8 cellular contexts compared by ENCODE assay signal in genomic region chr2:44168684-44169154, GRCh38. TPM values are rescaled to one million over a fixed set of nuclear protein-coding genes. Genes with fewer than 3 reads are reported as not detected.
DNase-seq lines count a peak whose midpoint lies in the region; ATAC-seq lines count a peak whose summit lies in the region.

Gene PPM1B, plus strand, starts transcription at chr2:44168875. Its CDS starts 32,325 bp downstream, at chr2:44201200.

- intact Hi-C loops in activated CD4-positive, alpha-beta T cell treated with anti-CD3 and anti-CD28 coated beads for 36 hours (cut with DNase I, micrococcal nuclease) = loop anchor here (1.0 to 5.0 kb wide), 12 partner anchors 46 to 1442 kb away; partner anchors contain the start of genes CAMKMT (in 2 of the 2), PREPL (in 2 of the 2), DYNC2LI1 (in 1 of the 2) and SRBD1 (in 1 of the 2)

- H3K9me3 Mint-ChIP-seq in activated CD4-positive, alpha-beta T cell treated with anti-CD3 and anti-CD28 coated beads for 36 hours (ENCODE audit: low read depth) = peaks cover 7% of the 10 kb centered on the region

- peak; percentile 59 for ATAC-seq in HG03457 (IDR thresholded peaks at IDR 0.05; ENCODE audit: unreplicated experiment)
- ATAC-seq in activated CD4-positive, alpha-beta T cell treated with anti-CD3 and anti-CD28 coated beads for 36 hours = peak; percentile 77

- CTCF ChIA-PET in activated CD4-positive, alpha-beta T cell treated with anti-CD3 and anti-CD28 coated beads for 36 hours (lab: Charles Lee) = no interaction called here

- no peaks in the 10 kb centered on the region for H3K27me3 Mint-ChIP-seq in activated CD4-positive, alpha-beta T cell treated with anti-CD3 and anti-CD28 coated beads for 36 hours

- H3K27ac Mint-ChIP-seq in activated CD4-positive, alpha-beta T cell treated with anti-CD3 and anti-CD28 coated beads for 36 hours = peak within 1 kb of the TSS; percentile 100

- H3K4me1 Mint-ChIP-seq in activated CD4-positive, alpha-beta T cell treated with anti-CD3 and anti-CD28 coated beads for 36 hours = peaks cover 34% of the 10 kb centered on the region

- POLR2A ChIA-PET in activated CD4-positive, alpha-beta T cell treated with anti-CD3 and anti-CD28 coated beads for 36 hours (lab: Charles Lee) = interaction anchor here (0.9 to 1.7 kb wide), 5 partner anchors 13 to 193 kb away, joined by 3 to 8 read pairs (median 6); partner anchors contain the start of genes CAMKMT and PREPL

- H3K4me3 Mint-ChIP-seq in activated CD4-positive, alpha-beta T cell treated with anti-CD3 and anti-CD28 coated beads for 36 hours = peak within 1 kb of the TSS; percentile 94

- peaks cover 13% of the 10 kb centered on the region for H3K36me3 Mint-ChIP-seq in activated CD4-positive, alpha-beta T cell treated with anti-CD3 and anti-CD28 coated beads for 36 hours (ENCODE audit: low read depth)

- peak; percentile 100 for DNase-seq in NOMO-1 treated with DMSO at 0.1 percent for 48 hours (lab: John Stamatoyannopoulos, UW; ENCODE audit: unreplicated experiment)
- no peak for DNase-seq in NOMO-1 treated with dmso at 0.1 percent for 144 hours (lab: John Stamatoyannopoulos, UW; ENCODE audit: unreplicated experiment)
- DNase-seq in activated CD4-positive, alpha-beta T cell treated with anti-CD3 and anti-CD28 coated beads for 36 hours = peak; percentile 100
- DNase-seq in cortex of kidney (lab: John Stamatoyannopoulos, UW) = peak; percentile 72
- DNase-seq in midbrain (lab: John Stamatoyannopoulos, UW) = peak; percentile 100
- peak; percentile 99 for DNase-seq in stimulated activated CD8-positive, alpha-beta memory T cell treated with anti-CD3 and anti-CD28 coated beads, Interleukin-2, amount 100 ng/mL, for 48 hours (ENCODE audit: low read depth in 2 of 2)
- DNase-seq in SIG-M5 treated with dmso at 0.1 percent for 504 hours (lab: John Stamatoyannopoulos, UW; ENCODE audit: unreplicated experiment) = no peak

RNA-seq across cellular contexts. Expression of gene PPM1B, which starts in this region (rescaled TPM):
- 10 to 100 TPM; 34.8 to 42.0 TPM for total RNA-seq in activated CD4-positive, alpha-beta T cell treated with anti-CD3 and anti-CD28 coated beads for 36 hours

Comparison
In these comparisons a context has a peak if more than half of its experiments do, and no peak if none do; other contexts are left out.
1. DNase-seq: peak in NOMO-1 treated with DMSO at 0.1 percent for 48 hours (single experiment), activated CD4-positive, alpha-beta T cell treated with anti-CD3 and anti-CD28 coated beads for 36 hours (single experiment), cortex of kidney (single experiment), midbrain (single experiment) and stimulated activated CD8-positive, alpha-beta memory T cell treated with anti-CD3 and anti-CD28 coated beads, Interleukin-2, amount 100 ng/mL, for 48 hours (2 of 2); none in NOMO-1 treated with dmso at 0.1 percent for 144 hours (single experiment) and SIG-M5 treated with dmso at 0.1 percent for 504 hours (single experiment).